ENCODE assay signal across 20 cellular contexts in the genomic region with DNA sequence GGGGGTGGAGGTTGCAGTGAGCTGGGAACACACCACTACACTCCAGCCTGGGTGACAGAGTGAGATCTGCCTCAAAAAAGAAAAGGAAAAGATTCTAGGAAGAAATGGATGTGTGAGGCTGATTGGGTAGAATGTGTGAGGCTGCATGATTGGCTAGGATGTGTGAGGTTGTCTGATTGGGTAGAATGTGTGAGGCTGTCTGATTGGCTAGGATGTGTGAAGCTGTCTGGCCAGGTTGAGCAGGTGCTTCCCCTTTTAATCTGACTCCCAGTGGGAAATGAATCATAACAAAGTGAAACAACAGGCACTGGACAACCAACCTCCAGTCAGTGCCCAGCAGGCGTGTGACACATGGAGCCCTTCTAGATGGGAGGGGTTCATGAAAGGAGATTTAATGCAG. TPM values are rescaled to one million over a fixed set of nuclear protein-coding genes. Genes with fewer than 3 reads are reported as not detected.
DNase-seq lines count a peak whose midpoint lies in the region; ATAC-seq, FAIRE-seq and TF ChIP-seq lines count a peak whose summit lies in the region.
"Had no signal": no experiment of that assay in that cellular context is flagged by ENCODE, and none has a peak within 500 bp of the region (broad histone marks: within the 10 kb centered on the region; RNA-seq: fewer than 3 reads in every experiment).

No MANE protein-coding gene starts in this region.

- POLR2A ChIA-PET in CD4-positive, alpha-beta T cell (lab: Charles Lee): no interaction called here

- no peaks in the 10 kb centered on the region for H3K27me3 Mint-ChIP-seq in CD4-positive, alpha-beta T cell
- no peaks in the 10 kb centered on the region for H3K27me3 Mint-ChIP-seq in activated T-helper 17 cell treated with anti-CD3 and anti-CD28 coated beads, Interleukin-2, amount 50 U/mL, for 72 hours

- H3K36me3 Mint-ChIP-seq in CD4-positive, alpha-beta T cell (ENCODE audit: low read depth): peaks cover 59% of the 10 kb centered on the region
- peaks cover 29% of the 10 kb centered on the region for H3K36me3 Mint-ChIP-seq in activated T-helper 17 cell treated with anti-CD3 and anti-CD28 coated beads, Interleukin-2, amount 50 U/mL, for 72 hours (ENCODE audit: low read depth)

- DNase-seq in CD4-positive, alpha-beta T cell: no peak
- DNase-seq in ELR (ENCODE audit: low read depth) (peak; percentile 43), lung microvascular endothelial cell (ENCODE audit: low read depth in 2 of 2) (peak; percentile 54 to 80), amygdala (lab: John Stamatoyannopoulos, UW) (no peak), frontal cortex (ENCODE audit: low spot score in 2 of 2) (no peak)
- DNase-seq: activated effector memory CD4-positive, alpha-beta T cell treated with anti-CD3 and anti-CD28 coated beads, Interleukin-2, amount 50 U/mL, for 16 hours; DMS79; HCEC 1CT; MG63; NCI-H2081; NCI-H69; nucleus accumbens; Peyer's patch; stimulated activated CD4-positive, alpha-beta T cell treated with anti-CD3 and anti-CD28 coated beads, Interleukin-2, amount 100 ng/mL, for 24 hours; testis had no signal

- H3K27ac ChIP-seq in CD4-positive, alpha-beta T cell (ENCODE audit: low read depth, low read length): no peak overlapping the region
- H3K27ac ChIP-seq: BLaER1 treated with 17β-estradiol and CSF1 and Interleukin-3, amounts not matched to agents 10 nM and 100 nM; Peyer's patch; testis had no signal

- intact Hi-C loops in CD4-positive, alpha-beta T cell (cut with DNase I, micrococcal nuclease): no loop called here

- H3K4me1 Mint-ChIP-seq in CD4-positive, alpha-beta T cell (ENCODE audit: low read depth): no peaks in the 10 kb centered on the region
- peaks cover 19% of the 10 kb centered on the region for H3K4me1 Mint-ChIP-seq in activated T-helper 17 cell treated with anti-CD3 and anti-CD28 coated beads, Interleukin-2, amount 50 U/mL, for 72 hours

- H3K9me3 ChIP-seq in CD4-positive, alpha-beta T cell (ENCODE audit: control insufficient read depth, low read length): no peaks in the 10 kb centered on the region
- H3K9me3 ChIP-seq: testis had no signal

- ATAC-seq in CD4-positive, alpha-beta T cell (ENCODE audit: poor library complexity): no peak
- ATAC-seq in activated T-helper 17 cell treated with anti-CD3 and anti-CD28 coated beads, Interleukin-2, amount 50 U/mL, for 72 hours (replicated peaks): peak; percentile 96
- ATAC-seq in GM21786 (IDR thresholded peaks at IDR 0.05; ENCODE audit: unreplicated experiment): no peak

- no peak for FAIRE-seq in frontal cortex (lab: Jason Lieb, UNC)
- FAIRE-seq: keratinocyte had no signal

- H3K9me3 Mint-ChIP-seq in CD4-positive, alpha-beta T cell: no peaks in the 10 kb centered on the region
- H3K9me3 Mint-ChIP-seq in activated T-helper 17 cell treated with anti-CD3 and anti-CD28 coated beads, Interleukin-2, amount 50 U/mL, for 72 hours: peaks cover 3% of the 10 kb centered on the region

- H3K4me3 Mint-ChIP-seq in CD4-positive, alpha-beta T cell: no peak overlapping the region
- no peak overlapping the region for H3K4me3 Mint-ChIP-seq in activated T-helper 17 cell treated with anti-CD3 and anti-CD28 coated beads, Interleukin-2, amount 50 U/mL, for 72 hours
- H3K4me3 Mint-ChIP-seq: dendritic cell treated with granulocyte-macrophage colony-stimulating factor and Interleukin-4, amounts not matched to agents 40 ng/mL and 50 ng/mL, for 4 days had no signal

- no peaks in the 10 kb centered on the region for H3K27me3 ChIP-seq in CD4-positive, alpha-beta T cell (ENCODE audit: control insufficient read depth, insufficient read depth, low read length)
- H3K27me3 ChIP-seq: BLaER1 treated with 17β-estradiol and CSF1 and Interleukin-3, amounts not matched to agents 10 nM and 100 nM; MG63; Peyer's patch; testis had no signal

- no peak for TF ChIP-seq CTCF in CD4-positive, alpha-beta T cell (IDR thresholded peaks at IDR 0.05)

- CTCF ChIA-PET in CD4-positive, alpha-beta T cell (lab: Charles Lee): no interaction called here

- peak overlapping the region; percentile 17 for H3K27ac Mint-ChIP-seq in CD4-positive, alpha-beta T cell
- H3K27ac Mint-ChIP-seq in activated T-helper 17 cell treated with anti-CD3 and anti-CD28 coated beads, Interleukin-2, amount 50 U/mL, for 72 hours: peak overlapping the region; percentile 51
- H3K27ac Mint-ChIP-seq: dendritic cell treated with granulocyte-macrophage colony-stimulating factor and Interleukin-4, amounts not matched to agents 40 ng/mL and 50 ng/mL, for 4 days had no signal

RNA-seq across cellular contexts. Expression of a gene that starts 14.7 kb away (rescaled TPM):
- total RNA-seq in CD4-positive, alpha-beta T cell: 10 to 100 TPM; 19.3 to 19.7 TPM
- total RNA-seq in activated T-helper 17 cell treated with anti-CD3 and anti-CD28 coated beads, Interleukin-2, amount 50 U/mL, for 72 hours: 1 to 10 TPM; 1.3 to 3.9 TPM
- total RNA-seq in lung microvascular endothelial cell: under 0.01 and 0.20 TPM in 2 replicates
- total RNA-seq in frontal cortex: under 0.01 TPM

Comparison
In these comparisons a context has a peak if more than half of its experiments do, and no peak if none do; other contexts are left out.
1. DNase-seq: peak in ELR (single experiment) and lung microvascular endothelial cell (2 of 2); none in CD4-positive, alpha-beta T cell (0 of 10), amygdala (0 of 56) and frontal cortex (0 of 2).
2. RNA of a gene that starts 14.7 kb away (total RNA-seq): 19.3 to 19.7 TPM in CD4-positive, alpha-beta T cell; 1.3 to 3.9 TPM in activated T-helper 17 cell treated with anti-CD3 and anti-CD28 coated beads, Interleukin-2, amount 50 U/mL, for 72 hours, under 0.01 to 0.20 TPM in lung microvascular endothelial cell and under 0.01 TPM in frontal cortex (single experiment); every median in the first group is over 4 times any median in the second.